ENCODE assay signal across 9 cellular contexts in genomic region chr6:136547336-136547735, GRCh38. TPM values are rescaled to one million over a fixed set of nuclear protein-coding genes. Genes with fewer than 3 reads are reported as not detected.
DNase-seq lines count a peak whose midpoint lies in the region; ATAC-seq lines count a peak whose summit lies in the region.
"Had no signal": no experiment of that assay in that cellular context is flagged by ENCODE, and none has a peak within 500 bp of the region (broad histone marks: within the 10 kb centered on the region; RNA-seq: fewer than 3 reads in every experiment).

No MANE protein-coding gene starts in this region.

- H2AK5ac ChIP-seq in mesenchymal stem cell (ENCODE audit: low read length, severe bottlenecking) = no peak overlapping the region

- H3K23ac ChIP-seq in mesenchymal stem cell (ENCODE audit: low read length in 2 of 2) = no peak overlapping the region

- H3K9me3 ChIP-seq in mesenchymal stem cell (ENCODE audit: control insufficient read depth, low read length) = no peaks in the 10 kb centered on the region

- no peak overlapping the region for H2BK5ac ChIP-seq in mesenchymal stem cell (ENCODE audit: low read depth, low read length, poor library complexity, severe bottlenecking)

- WGBS in mesenchymal stem cell = no CpG with 5 or more reads among the region's 4 CpGs

- H3K4me1 ChIP-seq in mesenchymal stem cell (ENCODE audit: control insufficient read depth, insufficient read depth, low read depth, low read length) = peaks cover 21% of the 10 kb centered on the region

- no peak overlapping the region for H2BK120ac ChIP-seq in mesenchymal stem cell (ENCODE audit: low read depth, low read length)

- no peak overlapping the region for H3K4me3 ChIP-seq in mesenchymal stem cell (ENCODE audit: insufficient read depth in 1 of 2, low read depth in 1 of 2, low read length in 2 of 2)
- H3K4me3 ChIP-seq: SJSA1 had no signal

- no peak overlapping the region for H2BK15ac ChIP-seq in mesenchymal stem cell (ENCODE audit: low read depth, poor library complexity, severe bottlenecking)

- H4K91ac ChIP-seq in mesenchymal stem cell (ENCODE audit: low read length) = no peak overlapping the region

- intact Hi-C loops in posterior vena cava (cut with DNase I) = no loop called here

- H2AFZ ChIP-seq in mesenchymal stem cell (ENCODE audit: low read depth, low read length) = no peak overlapping the region

- no peak overlapping the region for H3K18ac ChIP-seq in mesenchymal stem cell (ENCODE audit: low read depth in 1 of 2, low read length in 2 of 2)

- peak; percentile 70 for DNase-seq in GM03348 (ENCODE audit: low spot score)
- peak; percentile 67 for DNase-seq in NCI-H146 treated with DMSO at 0.1 percent for 48 hours (lab: John Stamatoyannopoulos, UW; ENCODE audit: unreplicated experiment)
- peak; percentile 61 for DNase-seq in astrocyte of the hippocampus (ENCODE audit: low read depth, low spot score)
- DNase-seq in mesenchymal stem cell = peak; percentile 39
- no peak for DNase-seq in foreskin melanocyte
- no peak for DNase-seq in NCI-H2029 treated with DMSO at 0.1 percent for 48 hours (lab: John Stamatoyannopoulos, UW)
- no peak for DNase-seq in posterior vena cava (ENCODE audit: low spot score)
- DNase-seq in left lobe of liver (ENCODE audit: low spot score) = no peak

- H3K14ac ChIP-seq in mesenchymal stem cell (ENCODE audit: low read length in 2 of 2) = no peak overlapping the region

- H3K27me3 ChIP-seq in mesenchymal stem cell (ENCODE audit: control insufficient read depth in 1 of 2, insufficient read depth in 1 of 2, low read length in 2 of 2) = peaks cover 16 to 38% of the 10 kb centered on the region in 2 experiments

- H3K4me2 ChIP-seq in mesenchymal stem cell (ENCODE audit: low read length, poor library complexity, severe bottlenecking) = no peak overlapping the region

- H3K27ac ChIP-seq in mesenchymal stem cell (ENCODE audit: low read length, poor library complexity, severe bottlenecking) = no peak overlapping the region
- H3K27ac ChIP-seq: SJSA1 had no signal

- no peak overlapping the region for H4K8ac ChIP-seq in mesenchymal stem cell (ENCODE audit: low read length)

- peaks cover 0 to 3% of the 10 kb centered on the region in 2 experiments for H3K36me3 ChIP-seq in mesenchymal stem cell (ENCODE audit: control insufficient read depth in 1 of 2, insufficient read depth in 2 of 2, low read depth in 1 of 2, low read length in 2 of 2)
- H3K36me3 ChIP-seq: SJSA1 had no signal

- no peak overlapping the region for H2BK12ac ChIP-seq in mesenchymal stem cell (ENCODE audit: low read length in 2 of 2)

- ATAC-seq in left lobe of liver = no peak

- no peak overlapping the region for H3K9ac ChIP-seq in mesenchymal stem cell (ENCODE audit: low read length)

- H3K4ac ChIP-seq in mesenchymal stem cell (ENCODE audit: low read depth in 1 of 2, low read length in 2 of 2) = no peak overlapping the region

- no peaks in the 10 kb centered on the region for H3K79me1 ChIP-seq in mesenchymal stem cell (replicated peaks; ENCODE audit: low read length, poor library complexity, severe bottlenecking)

RNA-seq across cellular contexts. Expression of gene MAP7, which starts 2.9 kb away (rescaled TPM):
- polyA plus RNA-seq in mesenchymal stem cell (2013, experiment 1 of 2) = 0.61 TPM
- 0.55 TPM for polyA plus RNA-seq in mesenchymal stem cell (2013, experiment 2 of 2)
- 1 to 10 TPM; 2.7 to 3.1 TPM for total RNA-seq in posterior vena cava
- total RNA-seq in left lobe of liver = 18.1 TPM

Comparison
In these comparisons a context has a peak if more than half of its experiments do, and no peak if none do; other contexts are left out.
1. DNase-seq: peak in GM03348 (single experiment), NCI-H146 treated with DMSO at 0.1 percent for 48 hours (single experiment), astrocyte of the hippocampus (single experiment) and mesenchymal stem cell (single experiment); none in foreskin melanocyte (single experiment), NCI-H2029 treated with DMSO at 0.1 percent for 48 hours (single experiment), posterior vena cava (single experiment) and left lobe of liver (single experiment).